Comparison of ENCODE assay signal across 1 cellular context in the genomic region with DNA sequence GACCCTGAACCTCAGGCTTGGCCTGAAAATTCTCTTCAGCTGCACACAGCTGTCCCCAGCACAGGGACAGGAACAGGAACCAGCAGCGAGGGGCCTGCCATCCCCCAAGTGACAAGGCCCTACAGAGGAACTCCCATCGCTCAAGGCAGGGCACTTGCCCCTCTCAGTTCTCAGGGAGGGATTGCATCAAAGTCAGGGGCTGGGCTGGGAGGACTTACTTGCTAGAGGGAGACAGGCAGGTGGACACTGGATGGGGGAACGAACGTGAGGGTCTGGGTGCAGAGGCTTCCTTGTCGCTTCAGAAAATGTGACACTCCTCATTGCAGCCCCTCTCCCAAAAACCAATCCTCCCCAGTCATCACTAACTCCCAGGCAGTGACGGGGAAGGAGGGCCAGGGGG.
TF ChIP-seq lines count a peak whose summit lies in the region.

No MANE protein-coding gene starts in this region.

TF ChIP-seq in H1, 55 proteins besides CTCF, POLR2A, EP300 and RAD21 (continued from another document):
- no peak for TF ChIP-seq CEBPB (IDR thresholded peaks at IDR 0.05; ENCODE audit: low read depth, low read length)
- TF ChIP-seq, protein P1, sequence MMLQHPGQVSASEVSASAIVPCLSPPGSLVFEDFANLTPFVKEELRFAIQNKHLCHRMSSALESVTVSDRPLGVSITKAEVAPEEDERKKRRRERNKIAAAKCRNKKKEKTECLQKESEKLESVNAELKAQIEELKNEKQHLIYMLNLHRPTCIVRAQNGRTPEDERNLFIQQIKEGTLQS (IDR thresholded peaks at IDR 0.05; ENCODE audit: insufficient read depth, low read depth, low read length): no peak
- TF ChIP-seq JUN (IDR thresholded peaks at IDR 0.05; ENCODE audit: low read depth, low read length): no peak
